ENCODE assay signal across 9 cellular contexts in the genomic region with DNA sequence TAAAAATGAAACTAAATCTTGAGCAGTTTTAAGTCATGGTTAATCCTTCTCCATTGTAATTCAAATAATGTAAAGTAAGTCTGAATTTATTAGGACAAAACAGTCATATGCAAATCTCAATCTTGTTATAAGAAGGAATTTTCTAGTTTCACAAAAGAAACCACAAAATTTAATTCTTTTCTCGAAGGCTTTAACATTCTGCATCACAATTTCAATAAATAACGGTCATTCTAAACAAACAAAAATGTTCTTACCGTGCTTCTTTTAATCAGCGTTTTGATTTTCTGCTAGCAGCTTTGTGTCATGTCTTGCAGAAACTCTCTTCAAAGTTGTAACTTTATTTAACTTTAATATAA. TPM values are rescaled to one million over a fixed set of nuclear protein-coding genes. Genes with fewer than 3 reads are reported as not detected.
DNase-seq lines count a peak whose midpoint lies in the region; ATAC-seq and TF ChIP-seq lines count a peak whose summit lies in the region.
"Had no signal": no experiment of that assay in that cellular context is flagged by ENCODE, and none has a peak within 500 bp of the region (broad histone marks: within the 10 kb centered on the region; RNA-seq: fewer than 3 reads in every experiment).

No MANE protein-coding gene starts in this region.

- no peaks in the 10 kb centered on the region for H3K36me3 ChIP-seq in GM06990 (ENCODE audit: control insufficient read depth, insufficient read depth, low read length)
- no peaks in the 10 kb centered on the region for H3K36me3 ChIP-seq in SJSA1
- no peaks in the 10 kb centered on the region for H3K36me3 ChIP-seq in skeletal muscle satellite cell (ENCODE audit: insufficient read depth, low read length)
- H3K36me3 ChIP-seq in aorta (ENCODE audit: control insufficient read depth in 1 of 2, insufficient read depth in 2 of 2, low read length in 1 of 2) = no peaks in the 10 kb centered on the region

- H3K9me3 ChIP-seq in SJSA1 (replicated peaks) (no peaks in the 10 kb centered on the region), skeletal muscle satellite cell (replicated peaks; ENCODE audit: low read length) (no peaks in the 10 kb centered on the region), aorta (ENCODE audit: control insufficient read depth, low read length) (no peaks in the 10 kb centered on the region)

- H3K4me2 ChIP-seq in skeletal muscle satellite cell (ENCODE audit: low read length) = peak overlapping the region; percentile 85

- TF ChIP-seq CTCF in GM06990 (IDR thresholded peaks at IDR 0.05; ENCODE audit: insufficient read depth, low read length, poor library complexity, severe bottlenecking) (no peak), epithelial cell of proximal tubule (conservative IDR thresholded peaks at IDR 0.05; ENCODE audit: low read depth, low read length) (no peak), RWPE1 (conservative IDR thresholded peaks at IDR 0.05; ENCODE audit: low read depth) (no peak)

- 0 out of 2 replicates have a peak, but pooled peaks cover 4% of the 10 kb centered on the region for H3K4me1 ChIP-seq in SJSA1 (replicated peaks)
- H3K4me1 ChIP-seq in skeletal muscle satellite cell (ENCODE audit: control insufficient read depth, insufficient read depth, low read length) = no peaks in the 10 kb centered on the region
- no peaks in the 10 kb centered on the region for H3K4me1 ChIP-seq in aorta (ENCODE audit: control insufficient read depth in 1 of 2, insufficient read depth in 2 of 2, low read length in 2 of 2)

- DNase-seq in GM06990 (ENCODE audit: extremely low read depth, insufficient read length) = no peak
- DNase-seq in SJSA1 (ENCODE audit: low read depth in 1 of 2, low spot score in 2 of 2) = no peak
- no peak for DNase-seq in epithelial cell of proximal tubule (ENCODE audit: low read depth)
- DNase-seq in aorta = no peak
- DNase-seq in C1 segment of cervical spinal cord (lab: John Stamatoyannopoulos, UW) = no peak
- DNase-seq in RWPE1 (ENCODE audit: low spot score) = no peak
- DNase-seq: NCI-H2081 had no signal

- peak overlapping the region; percentile 53 for H3K4me3 ChIP-seq in GM06990 (replicated peaks; ENCODE audit: low read depth, low read length)
- H3K4me3 ChIP-seq in SJSA1 = peak overlapping the region; percentile 40
- peak overlapping the region; percentile 45 for H3K4me3 ChIP-seq in epithelial cell of proximal tubule (ENCODE audit: low read depth, low read length)
- H3K4me3 ChIP-seq in skeletal muscle satellite cell (ENCODE audit: low read length) = peak overlapping the region; percentile 69
- no peak overlapping the region for H3K4me3 ChIP-seq in aorta (ENCODE audit: low read length in 2 of 2)

- ATAC-seq in aorta (ENCODE audit: low FRiP score) (no peak), HG02870 (IDR thresholded peaks at IDR 0.05; ENCODE audit: unreplicated experiment) (no peak)

- intact Hi-C loops in aorta (cut with DNase I) = no loop called here

- WGBS in aorta, 2 donors = 68 to 69% methylated on average over 4 of the region's 4 CpGs

- H3K27ac ChIP-seq in SJSA1 (peak overlapping the region; percentile 90), aorta (ENCODE audit: low read depth in 1 of 2, low read length in 2 of 2) (no peak overlapping the region), RWPE1 (no peak overlapping the region)

- POLR2A ChIA-PET in RWPE1 (lab: Yijun Ruan, JAX; ENCODE audit: low non-redundant PET) = no interaction called here

- peak overlapping the region; percentile 80 for H3K9ac ChIP-seq in skeletal muscle satellite cell (ENCODE audit: low read depth, low read length)

- H3K27me3 ChIP-seq in GM06990 (replicated peaks; ENCODE audit: control insufficient read depth, insufficient read depth, low read length) = no peaks in the 10 kb centered on the region
- no peaks in the 10 kb centered on the region for H3K27me3 ChIP-seq in SJSA1 (replicated peaks)
- no peaks in the 10 kb centered on the region for H3K27me3 ChIP-seq in skeletal muscle satellite cell (ENCODE audit: control insufficient read depth, insufficient read depth, low read length)
- no peaks in the 10 kb centered on the region for H3K27me3 ChIP-seq in aorta (ENCODE audit: control insufficient read depth in 1 of 2, insufficient read depth in 2 of 2, low read length in 1 of 2)

- CTCF ChIA-PET in RWPE1 (lab: Yijun Ruan, JAX) = interaction anchor here (0.6 kb wide), 1 partner anchor 229 kb away, joined by 3 read pairs; no protein-coding TSS in a partner anchor

RNA-seq across cellular contexts. Expression of a gene that starts 0.2 kb away (rescaled TPM):
- total RNA-seq in SJSA1 (2014; rRNA removed; shearing (Covaris generic)) = 70.8 and 96.8 TPM in 2 replicates
- not detected in 2 replicates for total RNA-seq in epithelial cell of proximal tubule
- total RNA-seq in skeletal muscle satellite cell (2012; rRNA removed) = 24.7 and 25.6 TPM in 2 replicates
- 10 to 100 TPM; 10.5 to 23.3 TPM for total RNA-seq in aorta
- polyA plus RNA-seq in aorta = 10 to 100 TPM in 1 of 2 donors, 1 to 10 TPM in 1; 1.2 to 10.9 TPM

RNA-seq across cellular contexts. Expression of a gene that starts 12.4 kb away (rescaled TPM):
- not detected in 2 replicates for total RNA-seq in SJSA1 (2014; rRNA removed; shearing (Covaris generic))
- total RNA-seq in epithelial cell of proximal tubule (not detected in 2 replicates), aorta (not detected)
- not detected in 2 replicates for total RNA-seq in skeletal muscle satellite cell (2012; rRNA removed)
- polyA plus RNA-seq in aorta = not detected

RNA-seq across cellular contexts. Expression of a gene that starts 41.6 kb away (rescaled TPM):
- not detected in 2 replicates for total RNA-seq in SJSA1 (2014; rRNA removed; shearing (Covaris generic))
- total RNA-seq in epithelial cell of proximal tubule = not detected in 2 replicates
- not detected in 2 replicates for total RNA-seq in skeletal muscle satellite cell (2012; rRNA removed)
- total RNA-seq in aorta = 1 to 10 TPM in 1 of 2 donors, under 1 TPM in 1; 0.36 to 1.1 TPM
- polyA plus RNA-seq in aorta = not detected

Comparison
In these comparisons a context has a peak if more than half of its experiments do, and no peak if none do; other contexts are left out.
1. H3K4me3 ChIP-seq: peak in GM06990 (single experiment), SJSA1 (single experiment), epithelial cell of proximal tubule (single experiment) and skeletal muscle satellite cell (single experiment); none in aorta (0 of 2).
2. RNA of a gene that starts 0.2 kb away (total RNA-seq): 70.8 to 96.8 TPM in SJSA1 and 10.5 to 23.3 TPM in aorta; not detected in epithelial cell of proximal tubule; every median in the first group is over 10 times any median in the second.